ENCODE assay signal across 8 cellular contexts in the genomic region with DNA sequence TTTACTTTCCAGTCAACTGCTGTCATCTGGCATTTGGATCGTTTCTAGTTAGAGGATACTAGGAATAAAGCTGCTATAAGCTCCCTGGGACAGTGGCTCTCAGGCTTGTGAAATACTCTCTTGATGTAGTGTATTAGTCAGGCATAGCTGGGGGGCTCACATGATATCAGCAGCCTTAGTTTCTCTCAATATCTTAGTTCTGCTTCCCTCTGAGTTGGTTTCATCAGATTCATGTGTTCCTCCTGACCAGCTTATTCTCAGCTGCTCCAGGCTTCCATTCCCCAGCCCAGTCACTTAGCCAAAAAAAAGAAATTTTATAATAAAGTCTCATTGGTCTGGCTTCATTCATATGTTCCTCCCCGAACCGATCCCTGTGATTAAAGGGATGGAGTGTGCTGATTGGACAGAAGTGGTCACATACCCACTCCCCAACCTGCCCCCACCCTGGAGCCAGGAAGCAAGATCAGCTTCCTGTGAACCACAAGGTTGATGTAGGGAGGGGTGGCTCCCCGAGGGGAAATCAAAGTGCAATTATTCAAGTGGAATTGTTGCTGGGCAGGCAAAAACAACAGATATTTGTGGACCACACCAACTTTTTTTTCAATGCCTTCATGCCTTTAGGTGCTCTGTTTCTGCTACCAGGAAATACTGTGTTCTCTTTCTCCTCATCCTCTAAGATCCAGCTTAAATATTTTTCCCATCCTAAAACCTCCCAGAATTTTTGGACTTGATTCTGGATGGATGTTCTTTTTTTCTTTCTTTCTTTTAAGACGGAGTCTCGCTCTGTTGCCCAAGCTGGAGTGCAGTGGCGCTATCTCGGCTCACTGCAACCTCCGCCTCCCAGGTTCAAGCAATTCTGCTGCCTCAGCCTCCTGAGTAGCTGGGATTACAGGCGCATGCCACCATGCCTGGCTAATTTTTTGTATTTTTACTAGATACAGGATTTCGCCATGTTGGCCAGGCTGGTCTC. TPM values are rescaled to one million over a fixed set of nuclear protein-coding genes. Genes with fewer than 3 reads are reported as not detected.
DNase-seq lines count a peak whose midpoint lies in the region; ATAC-seq and TF ChIP-seq lines count a peak whose summit lies in the region.

No MANE protein-coding gene starts in this region.

- no peaks in the 10 kb centered on the region for H3K9me3 ChIP-seq in SK-N-MC (ENCODE audit: low read depth, low read length)

- H2AFZ ChIP-seq in GM23338 = peak overlapping the region; percentile 83

- no peaks in the 10 kb centered on the region for H4K20me1 ChIP-seq in GM23338 (replicated peaks; ENCODE audit: insufficient read depth)

- H3K27ac ChIP-seq in GM23338 (ENCODE audit: low read depth) (peak overlapping the region; percentile 26; the same call in 1 of the 2 replicates), SK-N-MC (peak overlapping the region; percentile 86)

- H3K27me3 Mint-ChIP-seq in GM23338 (ENCODE audit: insufficient read depth, low read depth, poor library complexity) = peaks cover 2% of the 10 kb centered on the region
- no peaks in the 10 kb centered on the region for H3K27me3 Mint-ChIP-seq in progenitor cell of endocrine pancreas

- H3K27ac Mint-ChIP-seq in GM23338 (no peak overlapping the region; the same call in 1 of the 2 replicates), progenitor cell of endocrine pancreas (peak overlapping the region; percentile 16)

- peak overlapping the region; percentile 21 for H3K9ac ChIP-seq in SK-N-MC (ENCODE audit: insufficient read length)

- H3F3A ChIP-seq in GM23338 (replicated peaks; ENCODE audit: low read depth) = no peaks in the 10 kb centered on the region

- H3K4me3 ChIP-seq in GM23338 = no peak overlapping the region
- H3K4me3 ChIP-seq in SK-N-MC = peak overlapping the region; percentile 54

- TF ChIP-seq CTCF in GM23338 (conservative IDR thresholded peaks at IDR 0.05; ENCODE audit: low read depth in 2 of 2) (no peak), progenitor cell of endocrine pancreas (IDR thresholded peaks at IDR 0.05; ENCODE audit: unreplicated experiment) (no peak)

- no peaks in the 10 kb centered on the region for H3K36me3 ChIP-seq in GM23338 (ENCODE audit: insufficient read depth)
- no peaks in the 10 kb centered on the region for H3K36me3 ChIP-seq in SK-N-MC (ENCODE audit: insufficient read depth, low read length)

- ATAC-seq in GM23338 (peak; percentile 57; the same call in 2 of the 3 replicates), HG02610 (IDR thresholded peaks at IDR 0.05; ENCODE audit: unreplicated experiment) (no peak)

- no peaks in the 10 kb centered on the region for H3K79me2 ChIP-seq in GM23338 (replicated peaks; ENCODE audit: insufficient read depth)

- no peak overlapping the region for H3K4me3 Mint-ChIP-seq in GM23338
- H3K4me3 Mint-ChIP-seq in progenitor cell of endocrine pancreas (ENCODE audit: low read depth) = no peak overlapping the region

- no peaks in the 10 kb centered on the region for H3K9me2 ChIP-seq in GM23338 (ENCODE audit: insufficient read depth)

- H3K9me3 Mint-ChIP-seq in GM23338 (no peaks in the 10 kb centered on the region; the same call in 2 of the 3 replicates), progenitor cell of endocrine pancreas (ENCODE audit: low read depth) (peaks cover 3% of the 10 kb centered on the region)

- no peaks in the 10 kb centered on the region for H3K27me3 ChIP-seq in GM23338 (ENCODE audit: insufficient read depth)

- H3K4me2 ChIP-seq in GM23338 = peak overlapping the region; percentile 7; the same call in 1 of the 2 replicates

- peaks cover 10% of the 10 kb centered on the region for H3K4me1 ChIP-seq in GM23338 (ENCODE audit: insufficient read depth)

- H3K4me1 Mint-ChIP-seq in GM23338 (peaks cover 11% of the 10 kb centered on the region), progenitor cell of endocrine pancreas (ENCODE audit: low read depth) (peaks cover 4% of the 10 kb centered on the region)

- DNase-seq in GM23338 (ENCODE audit: low spot score) (no peak), SK-N-MC (ENCODE audit: low read depth, low spot score) (peak; percentile 28), glomerular endothelial cell (ENCODE audit: extremely low read depth, low read depth, low spot score) (peak; percentile 85), progenitor cell of endocrine pancreas (ENCODE audit: low spot score, unreplicated experiment) (no peak), NCI-H2171 (lab: John Stamatoyannopoulos, UW) (no peak)
- DNase-seq in central memory CD4-positive, alpha-beta T cell = no peak
- no peak for DNase-seq in stimulated activated CD4-positive, alpha-beta T cell treated with anti-CD3 and anti-CD28 coated beads, Interleukin-12 subunit alpha, Interleukin-12 subunit beta, amount 100 ng/mL, for 4 hours

- H3K36me3 Mint-ChIP-seq in GM23338 (ENCODE audit: low read depth) = no peaks in the 10 kb centered on the region
- H3K36me3 Mint-ChIP-seq in progenitor cell of endocrine pancreas (ENCODE audit: insufficient read depth) = no peaks in the 10 kb centered on the region

TF ChIP-seq in GM23338, 12 proteins besides CTCF, POLR2A, EP300 and RAD21 (continues in another document):
- TF ChIP-seq EZH2phosphoT487 (IDR thresholded peaks at IDR 0.05; ENCODE audit: unreplicated experiment) (no peak), ZNF114 (CRISPR knock-in tag; IDR thresholded peaks at IDR 0.05) (no peak)
- TF ChIP-seq, protein P1, sequence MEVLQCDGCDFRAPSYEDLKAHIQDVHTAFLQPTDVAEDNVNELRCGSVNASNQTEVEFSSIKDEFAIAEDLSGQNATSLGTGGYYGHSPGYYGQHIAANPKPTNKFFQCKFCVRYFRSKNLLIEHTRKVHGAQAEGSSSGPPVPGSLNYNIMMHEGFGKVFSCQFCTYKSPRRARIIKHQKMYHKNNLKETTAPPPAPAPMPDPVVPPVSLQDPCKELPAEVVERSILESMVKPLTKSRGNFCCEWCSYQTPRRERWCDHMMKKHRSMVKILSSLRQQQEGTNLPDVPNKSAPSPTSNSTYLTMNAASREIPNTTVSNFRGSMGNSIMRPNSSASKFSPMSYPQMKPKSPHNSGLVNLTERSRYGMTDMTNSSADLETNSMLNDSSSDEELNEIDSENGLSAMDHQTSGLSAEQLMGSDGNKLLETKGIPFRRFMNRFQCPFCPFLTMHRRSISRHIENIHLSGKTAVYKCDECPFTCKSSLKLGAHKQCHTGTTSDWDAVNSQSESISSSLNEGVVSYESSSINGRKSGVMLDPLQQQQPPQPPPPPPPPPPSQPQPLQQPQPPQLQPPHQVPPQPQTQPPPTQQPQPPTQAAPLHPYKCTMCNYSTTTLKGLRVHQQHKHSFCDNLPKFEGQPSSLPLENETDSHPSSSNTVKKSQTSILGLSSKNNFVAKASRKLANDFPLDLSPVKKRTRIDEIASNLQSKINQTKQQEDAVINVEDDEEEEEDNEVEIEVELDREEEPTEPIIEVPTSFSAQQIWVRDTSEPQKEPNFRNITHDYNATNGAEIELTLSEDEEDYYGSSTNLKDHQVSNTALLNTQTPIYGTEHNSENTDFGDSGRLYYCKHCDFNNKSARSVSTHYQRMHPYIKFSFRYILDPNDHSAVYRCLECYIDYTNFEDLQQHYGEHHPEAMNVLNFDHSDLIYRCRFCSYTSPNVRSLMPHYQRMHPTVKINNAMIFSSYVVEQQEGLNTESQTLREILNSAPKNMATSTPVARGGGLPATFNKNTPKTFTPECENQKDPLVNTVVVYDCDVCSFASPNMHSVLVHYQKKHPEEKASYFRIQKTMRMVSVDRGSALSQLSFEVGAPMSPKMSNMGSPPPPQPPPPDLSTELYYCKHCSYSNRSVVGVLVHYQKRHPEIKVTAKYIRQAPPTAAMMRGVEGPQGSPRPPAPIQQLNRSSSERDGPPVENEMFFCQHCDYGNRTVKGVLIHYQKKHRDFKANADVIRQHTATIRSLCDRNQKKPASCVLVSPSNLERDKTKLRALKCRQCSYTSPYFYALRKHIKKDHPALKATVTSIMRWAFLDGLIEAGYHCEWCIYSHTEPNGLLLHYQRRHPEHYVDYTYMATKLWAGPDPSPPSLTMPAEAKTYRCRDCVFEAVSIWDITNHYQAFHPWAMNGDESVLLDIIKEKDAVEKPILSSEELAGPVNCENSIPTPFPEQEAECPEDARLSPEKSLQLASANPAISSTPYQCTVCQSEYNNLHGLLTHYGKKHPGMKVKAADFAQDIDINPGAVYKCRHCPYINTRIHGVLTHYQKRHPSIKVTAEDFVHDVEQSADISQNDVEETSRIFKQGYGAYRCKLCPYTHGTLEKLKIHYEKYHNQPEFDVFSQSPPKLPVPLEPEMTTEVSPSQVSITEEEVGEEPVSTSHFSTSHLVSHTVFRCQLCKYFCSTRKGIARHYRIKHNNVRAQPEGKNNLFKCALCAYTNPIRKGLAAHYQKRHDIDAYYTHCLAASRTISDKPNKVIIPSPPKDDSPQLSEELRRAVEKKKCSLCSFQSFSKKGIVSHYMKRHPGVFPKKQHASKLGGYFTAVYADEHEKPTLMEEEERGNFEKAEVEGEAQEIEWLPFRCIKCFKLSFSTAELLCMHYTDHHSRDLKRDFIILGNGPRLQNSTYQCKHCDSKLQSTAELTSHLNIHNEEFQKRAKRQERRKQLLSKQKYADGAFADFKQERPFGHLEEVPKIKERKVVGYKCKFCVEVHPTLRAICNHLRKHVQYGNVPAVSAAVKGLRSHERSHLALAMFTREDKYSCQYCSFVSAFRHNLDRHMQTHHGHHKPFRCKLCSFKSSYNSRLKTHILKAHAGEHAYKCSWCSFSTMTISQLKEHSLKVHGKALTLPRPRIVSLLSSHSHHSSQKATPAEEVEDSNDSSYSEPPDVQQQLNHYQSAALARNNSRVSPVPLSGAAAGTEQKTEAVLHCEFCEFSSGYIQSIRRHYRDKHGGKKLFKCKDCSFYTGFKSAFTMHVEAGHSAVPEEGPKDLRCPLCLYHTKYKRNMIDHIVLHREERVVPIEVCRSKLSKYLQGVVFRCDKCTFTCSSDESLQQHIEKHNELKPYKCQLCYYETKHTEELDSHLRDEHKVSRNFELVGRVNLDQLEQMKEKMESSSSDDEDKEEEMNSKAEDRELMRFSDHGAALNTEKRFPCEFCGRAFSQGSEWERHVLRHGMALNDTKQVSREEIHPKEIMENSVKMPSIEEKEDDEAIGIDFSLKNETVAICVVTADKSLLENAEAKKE (CRISPR knock-in tag; IDR thresholded peaks at IDR 0.05) = no peak

RNA-seq across cellular contexts. Expression of a gene that starts 11.2 kb away (rescaled TPM):
- total RNA-seq in GM23338 (2014; rRNA removed; shearing (Covaris generic)) = 50.3 and 53.2 TPM in 2 replicates
- polyA plus RNA-seq in GM23338 (2016; fragmentation: Nextera tagmentation; extraction: Ambion mirVana) = 19.1 and 20.1 TPM in 2 replicates
- total RNA-seq in glomerular endothelial cell (63.4 and 82.0 TPM in 2 replicates), progenitor cell of endocrine pancreas (58.6 and 58.8 TPM in 2 replicates)

Comparison
In these comparisons a context has a peak if more than half of its experiments do, and no peak if none do; other contexts are left out.
1. DNase-seq: peak in SK-N-MC (single experiment) and glomerular endothelial cell (single experiment); none in GM23338 (single experiment), progenitor cell of endocrine pancreas (single experiment), central memory CD4-positive, alpha-beta T cell (single experiment), NCI-H2171 (single experiment) and stimulated activated CD4-positive, alpha-beta T cell treated with anti-CD3 and anti-CD28 coated beads, Interleukin-12 subunit alpha, Interleukin-12 subunit beta, amount 100 ng/mL, for 4 hours (single experiment).